ENCODE assay signal across 1 cellular context in genomic region chr12:22361785-22362184, GRCh38.
TF ChIP-seq lines count a peak whose summit lies in the region.

No MANE protein-coding gene starts in this region.

TF ChIP-seq in H1, 55 proteins besides CTCF, POLR2A, EP300 and RAD21 (continued from another document):
- no peak for TF ChIP-seq NRF1 (IDR thresholded peaks at IDR 0.05; ENCODE audit: low read depth, low read length)
- TF ChIP-seq RBBP5 (IDR thresholded peaks at IDR 0.05; ENCODE audit: borderline replicate concordance, low read depth, low read length): no peak
- TF ChIP-seq KDM4A (IDR thresholded peaks at IDR 0.05; ENCODE audit: low read depth, low read length, severe bottlenecking): no peak
- TF ChIP-seq CBX5 (IDR thresholded peaks at IDR 0.05; ENCODE audit: low read depth, low read length): no peak
- no peak for TF ChIP-seq GABPA (IDR thresholded peaks at IDR 0.05; ENCODE audit: borderline replicate concordance, insufficient read depth, low read length)
- no peak for TF ChIP-seq SIN3A (conservative IDR thresholded peaks at IDR 0.05 in 1 of 2, IDR thresholded peaks at IDR 0.05 in 1 of 2; ENCODE audit: low read depth in 1 of 2, low read length in 2 of 2)
- no peak for TF ChIP-seq RFX5 (IDR thresholded peaks at IDR 0.05; ENCODE audit: borderline replicate concordance, low read depth, low read length)
- no peak for TF ChIP-seq CEBPB (IDR thresholded peaks at IDR 0.05; ENCODE audit: low read depth, low read length)
- TF ChIP-seq HDAC6 (IDR thresholded peaks at IDR 0.05; ENCODE audit: low read depth, low read length): no peak
